ENCODE assay signal across 8 cellular contexts in genomic region chr7:135169141-135169935, GRCh38. TPM values are rescaled to one million over a fixed set of nuclear protein-coding genes. Genes with fewer than 3 reads are reported as not detected.
A peak's percentile ranks its signal among the peaks of the same experiment; 100 is the strongest.
DNase-seq lines count a peak whose midpoint lies in the region; ATAC-seq and TF ChIP-seq lines count a peak whose summit lies in the region.

No MANE protein-coding gene starts in this region.

- H3K27me3 ChIP-seq in iPS DF 6.9 (ENCODE audit: control insufficient read depth, insufficient read depth, low read length), result no peaks in the 10 kb centered on the region

- no peaks in the 10 kb centered on the region for H3K9me2 ChIP-seq in OCI-LY7 (ENCODE audit: insufficient read depth, low read length)

- POLR2A ChIA-PET in OCI-LY7 (lab: Charles Lee), result interaction anchor here (0.8 to 4.3 kb wide), 6 partner anchors 9 to 523 kb away, joined by 3 to 35 read pairs (median 10); partner anchors contain the start of genes AGBL3, BPGM and TMEM140

- H3K4me1 ChIP-seq in OCI-LY7 (ENCODE audit: insufficient read depth, low read length, poor library complexity, severe bottlenecking), result peaks cover 32% of the 10 kb centered on the region
- no peaks in the 10 kb centered on the region for H3K4me1 ChIP-seq in iPS DF 6.9 (ENCODE audit: control insufficient read depth, insufficient read depth, low read length)

- H3K4me3 Mint-ChIP-seq in activated naive CD4-positive, alpha-beta T cell treated with anti-CD3 and anti-CD28 coated beads, Interleukin-2, amount 10 ng/mL, durations not matched to agents 7 days and 5 days, result peak overlapping the region; percentile 89

- no peaks in the 10 kb centered on the region for H3K27me3 Mint-ChIP-seq in activated naive CD4-positive, alpha-beta T cell treated with anti-CD3 and anti-CD28 coated beads, Interleukin-2, amount 10 ng/mL, durations not matched to agents 7 days and 5 days

- intact Hi-C loops in OCI-LY7 (cut with micrococcal nuclease; ENCODE audit: unreplicated experiment), result no loop called here

- peaks cover 16% of the 10 kb centered on the region; the same call in 1 of the 2 replicates for H3K79me2 ChIP-seq in OCI-LY7 (ENCODE audit: insufficient read depth, low read depth, low read length)

- H3K9me3 ChIP-seq in OCI-LY7 (ENCODE audit: low read length) (no peaks in the 10 kb centered on the region), iPS DF 6.9 (ENCODE audit: control insufficient read depth, insufficient read depth, low read length) (no peaks in the 10 kb centered on the region)

- BruUV-seq in OCI-LY7 (replicated peaks; lab: Mats Ljungman, UMichigan), result TSS peak; percentile 66

- H3K36me3 ChIP-seq in OCI-LY7 (ENCODE audit: insufficient read depth, low read length), result peaks cover 46% of the 10 kb centered on the region
- H3K36me3 ChIP-seq in iPS DF 6.9 (ENCODE audit: control insufficient read depth, insufficient read depth, low read length), result peaks cover 24% of the 10 kb centered on the region

- H3K9me3 Mint-ChIP-seq in activated naive CD4-positive, alpha-beta T cell treated with anti-CD3 and anti-CD28 coated beads, Interleukin-2, amount 10 ng/mL, durations not matched to agents 7 days and 5 days, result no peaks in the 10 kb centered on the region

- H3K27ac Mint-ChIP-seq in activated naive CD4-positive, alpha-beta T cell treated with anti-CD3 and anti-CD28 coated beads, Interleukin-2, amount 10 ng/mL, durations not matched to agents 7 days and 5 days, result peak overlapping the region; percentile 94

- peaks cover 53% of the 10 kb centered on the region for H3K36me3 Mint-ChIP-seq in activated naive CD4-positive, alpha-beta T cell treated with anti-CD3 and anti-CD28 coated beads, Interleukin-2, amount 10 ng/mL, durations not matched to agents 7 days and 5 days

- peak overlapping the region; percentile 31; the same call in 1 of the 2 replicates for H2AFZ ChIP-seq in OCI-LY7 (ENCODE audit: low read length)

- peak; percentile 55 for TF ChIP-seq POLR2A in GM18505 (IDR thresholded peaks at IDR 0.05; ENCODE audit: borderline replicate concordance, extremely low read depth, insufficient read depth, insufficient read length)

- TF ChIP-seq CTCF in OCI-LY7 (conservative IDR thresholded peaks at IDR 0.05; ENCODE audit: low read length), result peak; percentile 86

- WGBS in iPS DF 6.9 (ENCODE audit: insufficient coverage, insufficient read length), result no CpG with 5 or more reads among the region's 11 CpGs

- in situ Hi-C loops in ACHN (cut with HindIII; ENCODE audit: low pct_ligation_motif_present, low pct_unique_long_range_greater_than_20kb, low sequenced_read_pairs), result loop anchor here (25.0 kb wide), 1 partner anchor 182 kb away; the partner anchor contains the start of gene AGBL3

- peaks cover 6% of the 10 kb centered on the region; the same call in 1 of the 2 replicates for H4K20me1 ChIP-seq in OCI-LY7 (ENCODE audit: insufficient read depth, low read length)

- CTCF ChIA-PET in OCI-LY7 (lab: Charles Lee; ENCODE audit: unreplicated experiment), result interaction anchor here (0.8 to 1.2 kb wide), 2 partner anchors 8 to 183 kb away, joined by 4 to 6 read pairs; partner anchors contain the start of gene AGBL3
- CTCF ChIA-PET in activated naive CD4-positive, alpha-beta T cell treated with anti-CD3 and anti-CD28 coated beads, Interleukin-2, amount 10 ng/mL, durations not matched to agents 7 days and 5 days (lab: Charles Lee), result interaction anchor here (0.6 to 5.6 kb wide), 5 partner anchors 11 to 507 kb away, joined by 3 to 59 read pairs (median 25); partner anchors contain the start of genes AGBL3 and TMEM140

- DNase-seq in ACHN (peak; percentile 86), OCI-LY7 (ENCODE audit: low spot score) (peak; percentile 75), iPS DF 6.9 (ENCODE audit: low read depth, low spot score) (no peak), NCI-H2227 (lab: John Stamatoyannopoulos, UW; ENCODE audit: unreplicated experiment) (no peak)
- peak; percentile 69 for DNase-seq in activated naive CD4-positive, alpha-beta T cell treated with anti-CD3 and anti-CD28 coated beads, Interleukin-2, amount 10 ng/mL, durations not matched to agents 7 days and 5 days
- DNase-seq in stimulated activated CD4-positive, alpha-beta T cell treated with anti-CD3 and anti-CD28 coated beads, Interleukin-12 subunit alpha, Interleukin-12 subunit beta, amount 100 ng/mL, for 48 hours (ENCODE audit: low read depth in 2 of 3, low spot score in 1 of 3), result peak in 2 of 3 donors; percentile 45 to 66

- peak overlapping the region; percentile 98 for H3K4me2 ChIP-seq in OCI-LY7 (ENCODE audit: low read length)

- ATAC-seq in GM18505 (IDR thresholded peaks at IDR 0.05; ENCODE audit: unreplicated experiment) (no peak), HG02943 (IDR thresholded peaks at IDR 0.05; ENCODE audit: low read depth, unreplicated experiment) (peak; percentile 45)

- peaks cover 52% of the 10 kb centered on the region for H3K4me1 Mint-ChIP-seq in activated naive CD4-positive, alpha-beta T cell treated with anti-CD3 and anti-CD28 coated beads, Interleukin-2, amount 10 ng/mL, durations not matched to agents 7 days and 5 days

- H3K4me3 ChIP-seq in OCI-LY7 (ENCODE audit: low read depth, low read length, poor library complexity, severe bottlenecking) (peak overlapping the region; percentile 76), iPS DF 6.9 (ENCODE audit: low read length) (peak overlapping the region; percentile 74; the same call in 1 of the 2 replicates)

- peak overlapping the region; percentile 82 for H3K27ac ChIP-seq in OCI-LY7 (ENCODE audit: low read depth, low read length, poor library complexity, severe bottlenecking)
- no peak overlapping the region for H3K27ac ChIP-seq in iPS DF 6.9 (ENCODE audit: low read length)

RNA-seq across cellular contexts. Expression of gene CYREN, which starts 1.2 kb away (rescaled TPM):
- total RNA-seq in OCI-LY7 (2014; rRNA removed; shearing (Covaris generic)), result 64.0 and 69.4 TPM in 2 replicates
- 81.9 and 85.0 TPM in 2 replicates for total RNA-seq in OCI-LY7 (2022)

RNA-seq across cellular contexts. Expression of gene TMEM140, which starts 21.5 kb away (rescaled TPM):
- total RNA-seq in OCI-LY7 (2014; rRNA removed; shearing (Covaris generic)), result 0.41 TPM in 1 of 2 replicates, not detected in the other
- 1.6 and 1.7 TPM in 2 replicates for total RNA-seq in OCI-LY7 (2022)

RNA-seq across cellular contexts. Expression of gene WDR91, which starts 42.0 kb away (rescaled TPM):
- total RNA-seq in OCI-LY7 (2014; rRNA removed; shearing (Covaris generic)), result 12.5 and 13.6 TPM in 2 replicates
- total RNA-seq in OCI-LY7 (2022), result 17.1 and 24.7 TPM in 2 replicates

Comparison
In these comparisons a context has a peak if more than half of its experiments do, and no peak if none do; other contexts are left out.
1. DNase-seq: peak in ACHN (single experiment), OCI-LY7 (single experiment), activated naive CD4-positive, alpha-beta T cell treated with anti-CD3 and anti-CD28 coated beads, Interleukin-2, amount 10 ng/mL, durations not matched to agents 7 days and 5 days (single experiment) and stimulated activated CD4-positive, alpha-beta T cell treated with anti-CD3 and anti-CD28 coated beads, Interleukin-12 subunit alpha, Interleukin-12 subunit beta, amount 100 ng/mL, for 48 hours (2 of 3); none in iPS DF 6.9 (single experiment) and NCI-H2227 (single experiment).